Comparison of ENCODE assay signal across 35 cellular contexts in the genomic region with DNA sequence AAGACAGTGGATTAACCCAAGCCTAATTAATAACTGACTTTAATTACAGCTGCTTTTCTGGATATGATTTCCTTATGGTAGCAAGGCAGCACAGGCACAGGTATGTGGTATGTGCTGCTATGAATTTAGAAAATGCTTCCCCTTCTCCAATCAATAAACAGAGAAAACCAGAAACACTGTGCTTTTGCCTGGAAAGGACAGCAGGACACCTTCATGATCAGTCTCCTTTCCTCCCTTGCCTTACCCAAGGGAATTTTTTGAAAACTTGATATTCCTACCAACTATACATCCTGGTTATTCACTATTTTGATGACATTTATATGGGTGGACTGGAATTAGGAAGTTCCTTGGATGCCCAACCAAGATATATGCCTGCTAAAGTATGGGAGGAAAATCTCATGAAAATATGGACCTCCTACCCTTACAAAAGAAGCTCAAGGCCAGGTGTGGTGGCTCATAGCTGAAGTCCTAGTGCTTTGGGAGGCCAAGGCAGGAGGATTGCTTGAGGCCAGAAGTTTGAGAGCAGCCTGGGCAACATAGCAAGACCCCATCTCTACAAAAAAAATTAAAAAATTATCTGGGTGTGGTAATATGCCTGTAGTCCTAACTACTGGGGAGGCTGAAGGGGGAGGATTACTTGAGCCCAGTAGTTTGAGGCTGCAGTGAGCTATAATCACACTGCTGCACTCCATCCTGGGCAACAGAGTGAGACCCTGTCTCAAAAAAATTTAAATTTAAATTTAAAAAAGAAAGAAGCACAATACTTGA.
"Had no signal": no experiment of that assay in that cellular context is flagged by ENCODE, and none has a peak within 500 bp of the region (broad histone marks: within the 10 kb centered on the region; RNA-seq: fewer than 3 reads in every experiment).

No MANE protein-coding gene starts in this region.

- H3K4me1 Mint-ChIP-seq: activated CD4-positive, alpha-beta T cell treated with anti-CD3 and anti-CD28 coated beads for 36 hours; activated naive CD8-positive, alpha-beta T cell treated with anti-CD3 and anti-CD28 coated beads for 36 hours; activated T-helper 17 cell treated with anti-CD3 and anti-CD28 coated beads, Interleukin-2, amount 50 U/mL, for 72 hours had no signal

- H3K9me3 Mint-ChIP-seq: activated CD4-positive, alpha-beta memory T cell treated with anti-CD3 and anti-CD28 coated beads for 36 hours; activated CD4-positive, alpha-beta T cell treated with anti-CD3 and anti-CD28 coated beads, Interleukin-2, amount 10 ng/mL, durations not matched to agents 7 days and 5 days; activated CD8-positive, alpha-beta T cell treated with anti-CD3 and anti-CD28 coated beads for 36 hours; activated naive CD4-positive, alpha-beta T cell treated with anti-CD3 and anti-CD28 coated beads for 36 hours; activated naive CD4-positive, alpha-beta T cell treated with anti-CD3 and anti-CD28 coated beads, Interleukin-2, amount 50 U/mL, for 72 hours; activated T-cell treated with anti-CD3 and anti-CD28 coated beads, Interleukin-2, amount 50 U/mL, for 4 hours; activated T-cell treated with anti-CD3 and anti-CD28 coated beads, Interleukin-2, amount 50 U/mL, for 72 hours; activated T-helper 1 cell treated with anti-CD3 and anti-CD28 coated beads, Interleukin-12 subunit alpha, Interleukin-12 subunit beta, Interleukin-2, Interleukin-4 antibody, amounts not matched to agents 30 ng/mL and 10 ng/mL and 1 ng/mL, durations not matched to agents 14 hours and 24 hours and 36 hours; activated T-helper 17 cell treated with anti-CD3 and anti-CD28 coated beads, Interleukin-2, amount 50 U/mL, for 72 hours; T-helper 2 cell treated with Interferon-gamma antibody and Interleukin-4, amounts not matched to agents 5 μg/mL and 100 μg/mL, for 36 hours had no signal

- H3K27ac ChIP-seq: adrenal gland, body of pancreas, brain microvascular endothelial cell, breast epithelium, VCaP had no signal

- H3K4me3 ChIP-seq: adrenal gland, body of pancreas, breast epithelium had no signal

- DNase-seq: activated CD4-positive, alpha-beta memory T cell treated with anti-CD3 and anti-CD28 coated beads for 36 hours; activated CD4-positive, alpha-beta T cell treated with anti-CD3 and anti-CD28 coated beads for 1 hour; activated CD4-positive, alpha-beta T cell treated with anti-CD3 and anti-CD28 coated beads for 36 hours; activated CD4-positive, alpha-beta T cell treated with anti-CD3 and anti-CD28 coated beads for 48 hours; activated CD4-positive, alpha-beta T cell treated with anti-CD3 and anti-CD28 coated beads, Interleukin-2, amount 10 ng/mL, durations not matched to agents 7 days and 5 days; activated CD4-positive, CD25-positive, alpha-beta regulatory T cell; activated CD8-positive, alpha-beta memory T cell treated with anti-CD3 and anti-CD28 coated beads, Interleukin-2, amount 50 U/mL, for 4 hours; activated CD8-positive, alpha-beta T cell treated with anti-CD3 and anti-CD28 coated beads for 36 hours; activated effector memory CD4-positive, alpha-beta T cell treated with anti-CD3 and anti-CD28 coated beads, Interleukin-2, amount 50 U/mL, for 16 hours; activated gamma-delta T cell treated with Interleukin-2 at 50 U/mL for 16 hours; activated naive CD4-positive, alpha-beta T cell; activated naive CD4-positive, alpha-beta T cell treated with anti-CD3 and anti-CD28 coated beads for 36 hours; activated naive CD4-positive, alpha-beta T cell treated with anti-CD3 and anti-CD28 coated beads, Interleukin-2, amount 50 U/mL, for 16 hours; activated naive CD8-positive, alpha-beta T cell treated with anti-CD3 and anti-CD28 coated beads for 36 hours; activated T-cell treated with anti-CD3 and anti-CD28 coated beads for 4 hours; activated T-cell treated with anti-CD3 and anti-CD28 coated beads, Interleukin-2, amount 50 U/mL, for 1 hour; activated T-cell treated with anti-CD3 and anti-CD28 coated beads, Interleukin-2, amount 50 U/mL, for 4 hours; activated T-cell treated with anti-CD3 and anti-CD28 coated beads, Interleukin-2, amount 50 U/mL, for 72 hours; adrenal gland; amniotic stem cell; aorta; body of pancreas; brain microvascular endothelial cell; central memory CD4-positive, alpha-beta T cell; T-helper 1 cell; T-helper 2 cell; T-helper 9 cell had no signal

- H3K27ac Mint-ChIP-seq: activated CD4-positive, alpha-beta memory T cell treated with anti-CD3 and anti-CD28 coated beads for 36 hours; activated CD4-positive, alpha-beta T cell treated with anti-CD3 and anti-CD28 coated beads for 36 hours; activated CD4-positive, alpha-beta T cell treated with anti-CD3 and anti-CD28 coated beads, Interleukin-2, amount 10 ng/mL, durations not matched to agents 7 days and 5 days; activated CD8-positive, alpha-beta T cell treated with anti-CD3 and anti-CD28 coated beads for 36 hours; activated naive CD4-positive, alpha-beta T cell treated with anti-CD3 and anti-CD28 coated beads for 36 hours; activated naive CD4-positive, alpha-beta T cell treated with anti-CD3 and anti-CD28 coated beads, Interleukin-2, amount 50 U/mL, for 72 hours; activated naive CD8-positive, alpha-beta T cell treated with anti-CD3 and anti-CD28 coated beads for 36 hours; activated T-cell treated with anti-CD3 and anti-CD28 coated beads, Interleukin-2, amount 50 U/mL, for 72 hours; activated T-helper 1 cell treated with anti-CD3 and anti-CD28 coated beads, Interleukin-12 subunit alpha, Interleukin-12 subunit beta, Interleukin-2, Interleukin-4 antibody, amounts not matched to agents 30 ng/mL and 10 ng/mL and 1 ng/mL, durations not matched to agents 14 hours and 24 hours and 36 hours; activated T-helper 17 cell treated with anti-CD3 and anti-CD28 coated beads, Interleukin-2, amount 50 U/mL, for 72 hours; T-helper 1 cell treated with Interleukin-12 subunit alpha and Interleukin-12 subunit beta and Interleukin-4 antibody, amounts not matched to agents 30 μg/mL and 1 μg/mL, for 36 hours; T-helper 2 cell treated with Interferon-gamma antibody and Interleukin-4, amounts not matched to agents 5 μg/mL and 100 μg/mL, for 36 hours had no signal

- H3K27me3 Mint-ChIP-seq: activated CD4-positive, alpha-beta T cell treated with anti-CD3 and anti-CD28 coated beads, Interleukin-2, amount 10 ng/mL, durations not matched to agents 7 days and 5 days; activated CD8-positive, alpha-beta T cell treated with anti-CD3 and anti-CD28 coated beads for 36 hours had no signal

- H3K36me3 Mint-ChIP-seq: activated CD4-positive, alpha-beta memory T cell treated with anti-CD3 and anti-CD28 coated beads for 36 hours; activated naive CD4-positive, alpha-beta T cell treated with anti-CD3 and anti-CD28 coated beads, Interleukin-2, amount 50 U/mL, for 72 hours; activated naive CD8-positive, alpha-beta T cell treated with anti-CD3 and anti-CD28 coated beads for 36 hours had no signal

- H3K4me1 ChIP-seq: adrenal gland, body of pancreas, breast epithelium had no signal

- H3K4me3 Mint-ChIP-seq: activated CD4-positive, alpha-beta memory T cell treated with anti-CD3 and anti-CD28 coated beads for 36 hours; activated CD4-positive, alpha-beta T cell treated with anti-CD3 and anti-CD28 coated beads for 36 hours; activated CD4-positive, alpha-beta T cell treated with anti-CD3 and anti-CD28 coated beads, Interleukin-2, amount 10 ng/mL, durations not matched to agents 7 days and 5 days; activated CD8-positive, alpha-beta T cell treated with anti-CD3 and anti-CD28 coated beads for 36 hours; activated naive CD4-positive, alpha-beta T cell treated with anti-CD3 and anti-CD28 coated beads for 36 hours; activated naive CD8-positive, alpha-beta T cell treated with anti-CD3 and anti-CD28 coated beads for 36 hours; activated T-cell treated with anti-CD3 and anti-CD28 coated beads, Interleukin-2, amount 50 U/mL, for 4 hours; activated T-cell treated with anti-CD3 and anti-CD28 coated beads, Interleukin-2, amount 50 U/mL, for 72 hours; activated T-helper 1 cell treated with anti-CD3 and anti-CD28 coated beads, Interleukin-12 subunit alpha, Interleukin-12 subunit beta, Interleukin-2, Interleukin-4 antibody, amounts not matched to agents 30 ng/mL and 10 ng/mL and 1 ng/mL, durations not matched to agents 14 hours and 24 hours and 36 hours; activated T-helper 17 cell treated with anti-CD3 and anti-CD28 coated beads, Interleukin-2, amount 50 U/mL, for 72 hours; T-helper 1 cell treated with Interleukin-12 subunit alpha and Interleukin-12 subunit beta and Interleukin-4 antibody, amounts not matched to agents 30 μg/mL and 1 μg/mL, for 36 hours; T-helper 2 cell treated with Interferon-gamma antibody and Interleukin-4, amounts not matched to agents 5 μg/mL and 100 μg/mL, for 36 hours had no signal

- H3K9me3 ChIP-seq: adrenal gland, body of pancreas, breast epithelium had no signal

- H3K27me3 ChIP-seq: adrenal gland, body of pancreas, brain microvascular endothelial cell, breast epithelium had no signal

- ATAC-seq: activated CD4-positive, alpha-beta T cell treated with anti-CD3 and anti-CD28 coated beads for 36 hours; activated CD4-positive, CD25-positive, alpha-beta regulatory T cell treated with anti-CD3 and anti-CD28 coated beads, Interleukin-2, amount 50 U/mL, for 24 hours; activated CD8-positive, alpha-beta T cell treated with anti-CD3 and anti-CD28 coated beads for 36 hours; activated naive CD4-positive, alpha-beta T cell treated with anti-CD3 and anti-CD28 coated beads, Interleukin-2, amount 50 U/mL, for 72 hours; activated T-cell treated with anti-CD3 and anti-CD28 coated beads, Interleukin-2, amount 50 U/mL, for 4 hours; activated T-cell treated with anti-CD3 and anti-CD28 coated beads, Interleukin-2, amount 50 U/mL, for 72 hours; activated T-helper 17 cell treated with anti-CD3 and anti-CD28 coated beads, Interleukin-2, amount 50 U/mL, for 72 hours; body of pancreas had no signal

- H3K36me3 ChIP-seq: adrenal gland, brain microvascular endothelial cell, breast epithelium had no signal
